Comparison of ENCODE assay signal across 1 cellular context in genomic region chr1:147723691-147724323, GRCh38.
TF ChIP-seq lines count a peak whose summit lies in the region.

No MANE protein-coding gene starts in this region.

TF ChIP-seq in HepG2, 621 proteins besides CTCF, POLR2A, EP300 and RAD21 (continued from another document):
- TF ChIP-seq ZNF142 (CRISPR knock-in tag; IDR thresholded peaks at IDR 0.05) (no peak), ZNF274 (CRISPR knock-in tag; IDR thresholded peaks at IDR 0.05) (no peak), KLF16 (CRISPR knock-in tag; IDR thresholded peaks at IDR 0.05) (no peak), ZNF780A (CRISPR knock-in tag; IDR thresholded peaks at IDR 0.05) (0 out of 2 replicates have a peak, but pooled peaks have one; percentile 45), SALL2 (CRISPR knock-in tag; IDR thresholded peaks at IDR 0.05) (no peak), POLR2G (IDR thresholded peaks at IDR 0.05; ENCODE audit: low read depth, low read length) (no peak), MXD3 (CRISPR knock-in tag; IDR thresholded peaks at IDR 0.05) (no peak), STAG1 (CRISPR knock-in tag; IDR thresholded peaks at IDR 0.05) (peak; percentile 94), ATAD3A (CRISPR knock-in tag; IDR thresholded peaks at IDR 0.05) (no peak), ATF5 (CRISPR knock-in tag; IDR thresholded peaks at IDR 0.05; ENCODE audit: low read depth) (no peak), CBX2 (IDR thresholded peaks at IDR 0.05; ENCODE audit: low read depth, low read length) (no peak), CBX2 (CRISPR knock-in tag; IDR thresholded peaks at IDR 0.05; ENCODE audit: low read depth) (no peak), ZNF432 (CRISPR knock-in tag; IDR thresholded peaks at IDR 0.05; ENCODE audit: borderline replicate concordance) (no peak), ZNF12 (CRISPR knock-in tag; IDR thresholded peaks at IDR 0.05) (peak; percentile 51; the same call in 1 of the 2 replicates), ZNF431 (CRISPR knock-in tag; IDR thresholded peaks at IDR 0.05; ENCODE audit: borderline replicate concordance, low read depth) (no peak), TOPORS (CRISPR knock-in tag; IDR thresholded peaks at IDR 0.05) (no peak), ZNF672 (CRISPR knock-in tag; IDR thresholded peaks at IDR 0.05) (no peak), U2AF2 (IDR thresholded peaks at IDR 0.05; ENCODE audit: low read depth, low read length) (no peak)
- TF ChIP-seq, protein P1, sequence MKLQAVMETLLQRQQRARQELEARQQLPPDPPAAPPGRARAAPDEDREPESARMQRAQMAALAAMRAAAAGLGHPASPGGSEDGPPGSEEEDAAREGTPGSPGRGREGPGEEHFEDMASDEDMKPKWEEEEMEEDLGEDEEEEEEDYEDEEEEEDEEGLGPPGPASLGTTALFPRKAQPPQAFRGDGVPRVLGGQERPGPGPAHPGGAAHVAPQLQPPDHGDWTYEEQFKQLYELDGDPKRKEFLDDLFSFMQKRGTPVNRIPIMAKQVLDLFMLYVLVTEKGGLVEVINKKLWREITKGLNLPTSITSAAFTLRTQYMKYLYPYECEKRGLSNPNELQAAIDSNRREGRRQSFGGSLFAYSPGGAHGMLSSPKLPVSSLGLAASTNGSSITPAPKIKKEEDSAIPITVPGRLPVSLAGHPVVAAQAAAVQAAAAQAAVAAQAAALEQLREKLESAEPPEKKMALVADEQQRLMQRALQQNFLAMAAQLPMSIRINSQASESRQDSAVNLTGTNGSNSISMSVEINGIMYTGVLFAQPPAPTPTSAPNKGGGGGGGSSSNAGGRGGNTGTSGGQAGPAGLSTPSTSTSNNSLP (IDR thresholded peaks at IDR 0.05; ENCODE audit: low read depth, low read length): no peak
- TF ChIP-seq, protein P2, sequence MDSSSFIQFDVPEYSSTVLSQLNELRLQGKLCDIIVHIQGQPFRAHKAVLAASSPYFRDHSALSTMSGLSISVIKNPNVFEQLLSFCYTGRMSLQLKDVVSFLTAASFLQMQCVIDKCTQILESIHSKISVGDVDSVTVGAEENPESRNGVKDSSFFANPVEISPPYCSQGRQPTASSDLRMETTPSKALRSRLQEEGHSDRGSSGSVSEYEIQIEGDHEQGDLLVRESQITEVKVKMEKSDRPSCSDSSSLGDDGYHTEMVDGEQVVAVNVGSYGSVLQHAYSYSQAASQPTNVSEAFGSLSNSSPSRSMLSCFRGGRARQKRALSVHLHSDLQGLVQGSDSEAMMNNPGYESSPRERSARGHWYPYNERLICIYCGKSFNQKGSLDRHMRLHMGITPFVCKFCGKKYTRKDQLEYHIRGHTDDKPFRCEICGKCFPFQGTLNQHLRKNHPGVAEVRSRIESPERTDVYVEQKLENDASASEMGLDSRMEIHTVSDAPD (CRISPR knock-in tag; IDR thresholded peaks at IDR 0.05): no peak
TF ChIP-seq in HepG2: peak in this region for 8.
